14 cellular contexts compared by ENCODE assay signal in genomic region chr22:37053310-37054077, GRCh38. TPM values are rescaled to one million over a fixed set of nuclear protein-coding genes. Genes with fewer than 3 reads are reported as not detected.
DNase-seq lines count a peak whose midpoint lies in the region; ATAC-seq and TF ChIP-seq lines count a peak whose summit lies in the region.
"Had no signal": no experiment of that assay in that cellular context is flagged by ENCODE, and none has a peak within 500 bp of the region (broad histone marks: within the 10 kb centered on the region; RNA-seq: fewer than 3 reads in every experiment).

No MANE protein-coding gene starts in this region.

- H3K56ac ChIP-seq in mesendoderm (ENCODE audit: low read length), result no peak overlapping the region

- no peak overlapping the region for H3K9ac ChIP-seq in mesendoderm (ENCODE audit: low read length)

- H3K27me3 Mint-ChIP-seq in activated CD4-positive, alpha-beta memory T cell treated with anti-CD3 and anti-CD28 coated beads, Interleukin-2, amount 10 ng/mL, durations not matched to agents 7 days and 5 days, result no peaks in the 10 kb centered on the region
- H3K27me3 Mint-ChIP-seq in activated CD4-positive, alpha-beta memory T cell treated with anti-CD3 and anti-CD28 coated beads for 36 hours, result no peaks in the 10 kb centered on the region
- H3K27me3 Mint-ChIP-seq in activated T-helper 17 cell treated with anti-CD3 and anti-CD28 coated beads, Interleukin-2, amount 50 U/mL, for 72 hours, result no peaks in the 10 kb centered on the region
- no peaks in the 10 kb centered on the region for H3K27me3 Mint-ChIP-seq in stimulated activated memory B cell treated with anti-CD40 and anti-IgM and Interleukin-4, amounts not matched to agents 10 μg/mL and 1 μg/mL and 100 μg/mL, for 72 hours

- ATAC-seq in activated T-helper 17 cell treated with anti-CD3 and anti-CD28 coated beads, Interleukin-2, amount 50 U/mL, for 72 hours (replicated peaks), result no peak
- ATAC-seq in heart left ventricle (peak; percentile 49 to 85 (median 72)), gastroesophageal sphincter (no peak), left lobe of liver (no peak)
- ATAC-seq in stimulated activated memory B cell treated with anti-CD40 and anti-IgM and Interleukin-4, amounts not matched to agents 10 μg/mL and 1 μg/mL and 100 μg/mL, for 72 hours, result no peak

- no peak overlapping the region for H2BK5ac ChIP-seq in mesendoderm (ENCODE audit: low read length)

- H3K27ac Mint-ChIP-seq in activated CD4-positive, alpha-beta memory T cell treated with anti-CD3 and anti-CD28 coated beads, Interleukin-2, amount 10 ng/mL, durations not matched to agents 7 days and 5 days, result peak overlapping the region; percentile 21
- no peak overlapping the region for H3K27ac Mint-ChIP-seq in activated CD4-positive, alpha-beta memory T cell treated with anti-CD3 and anti-CD28 coated beads for 36 hours
- H3K27ac Mint-ChIP-seq in activated T-helper 17 cell treated with anti-CD3 and anti-CD28 coated beads, Interleukin-2, amount 50 U/mL, for 72 hours, result peak overlapping the region; percentile 54
- peak overlapping the region; percentile 39 for H3K27ac Mint-ChIP-seq in stimulated activated memory B cell treated with anti-CD40 and anti-IgM and Interleukin-4, amounts not matched to agents 10 μg/mL and 1 μg/mL and 100 μg/mL, for 72 hours
- H3K27ac Mint-ChIP-seq: H9 had no signal

- peaks cover 0 to 42% (median 19%) of the 10 kb centered on the region in 9 donors for H3K36me3 ChIP-seq in heart left ventricle
- H3K36me3 ChIP-seq in mesendoderm (ENCODE audit: control insufficient read depth, insufficient read depth, low read length), result no peaks in the 10 kb centered on the region
- peaks cover 0 to 44% of the 10 kb centered on the region in 2 donors for H3K36me3 ChIP-seq in gastroesophageal sphincter

- no peak overlapping the region for H3K4ac ChIP-seq in mesendoderm (ENCODE audit: low read depth, low read length)

- H2BK120ac ChIP-seq in mesendoderm (ENCODE audit: low read depth, low read length), result no peak overlapping the region

- TF ChIP-seq CTCF in heart left ventricle (IDR thresholded peaks at IDR 0.05) (no peak), gastroesophageal sphincter (IDR thresholded peaks at IDR 0.05) (no peak)

- CTCF ChIA-PET in activated CD4-positive, alpha-beta memory T cell treated with anti-CD3 and anti-CD28 coated beads, Interleukin-2, amount 10 ng/mL, durations not matched to agents 7 days and 5 days (lab: Charles Lee), result interaction anchor here (1.7 kb wide), 1 partner anchor 33 kb away, joined by 3 read pairs; no protein-coding TSS in a partner anchor
- CTCF ChIA-PET in activated CD4-positive, alpha-beta memory T cell treated with anti-CD3 and anti-CD28 coated beads for 36 hours (lab: Charles Lee), result interaction anchor here (2.5 kb wide), 1 partner anchor 9 kb away, joined by 11 read pairs; no protein-coding TSS in a partner anchor

- H3K18ac ChIP-seq in mesendoderm (ENCODE audit: low read length), result no peak overlapping the region

- no peak for DNase-seq in activated CD4-positive, alpha-beta memory T cell treated with anti-CD3 and anti-CD28 coated beads, Interleukin-2, amount 10 ng/mL, durations not matched to agents 7 days and 5 days
- no peak for DNase-seq in activated CD4-positive, alpha-beta memory T cell treated with anti-CD3 and anti-CD28 coated beads for 36 hours
- DNase-seq in heart left ventricle (peak in 4 of 5 donors; percentile 41 to 68 (median 51)), mesendoderm (no peak), left lobe of liver (ENCODE audit: low spot score) (no peak)
- DNase-seq: activated CD4-positive, alpha-beta T cell treated with anti-CD3 and anti-CD28 coated beads for 48 hours; H9; kidney glomerular epithelial cell had no signal

- H3K9me3 Mint-ChIP-seq in activated CD4-positive, alpha-beta memory T cell treated with anti-CD3 and anti-CD28 coated beads, Interleukin-2, amount 10 ng/mL, durations not matched to agents 7 days and 5 days, result no peaks in the 10 kb centered on the region
- H3K9me3 Mint-ChIP-seq in activated CD4-positive, alpha-beta memory T cell treated with anti-CD3 and anti-CD28 coated beads for 36 hours, result no peaks in the 10 kb centered on the region
- no peaks in the 10 kb centered on the region for H3K9me3 Mint-ChIP-seq in activated T-helper 17 cell treated with anti-CD3 and anti-CD28 coated beads, Interleukin-2, amount 50 U/mL, for 72 hours
- no peaks in the 10 kb centered on the region for H3K9me3 Mint-ChIP-seq in stimulated activated memory B cell treated with anti-CD40 and anti-IgM and Interleukin-4, amounts not matched to agents 10 μg/mL and 1 μg/mL and 100 μg/mL, for 72 hours
- H3K9me3 Mint-ChIP-seq: H9 had no signal

- intact Hi-C loops in activated CD4-positive, alpha-beta memory T cell treated with anti-CD3 and anti-CD28 coated beads for 36 hours (cut with micrococcal nuclease), result no loop called here
- intact Hi-C loops in heart left ventricle (cut with DNase I), result no loop called here

- no peaks in the 10 kb centered on the region for H3K79me2 ChIP-seq in mesendoderm (ENCODE audit: control insufficient read depth, insufficient read depth, low read length)

- POLR2A ChIA-PET in activated CD4-positive, alpha-beta memory T cell treated with anti-CD3 and anti-CD28 coated beads, Interleukin-2, amount 10 ng/mL, durations not matched to agents 7 days and 5 days (lab: Charles Lee), result interaction anchor here (1.8 kb wide), 1 partner anchor 8 kb away, joined by 9 read pairs; no protein-coding TSS in a partner anchor
- POLR2A ChIA-PET in activated CD4-positive, alpha-beta memory T cell treated with anti-CD3 and anti-CD28 coated beads for 36 hours (lab: Charles Lee), result no interaction called here

- peak overlapping the region; percentile 74 for H3K4me3 Mint-ChIP-seq in activated CD4-positive, alpha-beta memory T cell treated with anti-CD3 and anti-CD28 coated beads, Interleukin-2, amount 10 ng/mL, durations not matched to agents 7 days and 5 days
- H3K4me3 Mint-ChIP-seq in activated CD4-positive, alpha-beta memory T cell treated with anti-CD3 and anti-CD28 coated beads for 36 hours, result no peak overlapping the region
- peak overlapping the region; percentile 74 for H3K4me3 Mint-ChIP-seq in activated T-helper 17 cell treated with anti-CD3 and anti-CD28 coated beads, Interleukin-2, amount 50 U/mL, for 72 hours
- H3K4me3 Mint-ChIP-seq in stimulated activated memory B cell treated with anti-CD40 and anti-IgM and Interleukin-4, amounts not matched to agents 10 μg/mL and 1 μg/mL and 100 μg/mL, for 72 hours, result peak overlapping the region; percentile 75

- no peaks in the 10 kb centered on the region for H3K9me3 ChIP-seq in heart left ventricle
- no peaks in the 10 kb centered on the region for H3K9me3 ChIP-seq in gastroesophageal sphincter

- no peak overlapping the region for H3K4me3 ChIP-seq in heart left ventricle
- H3K4me3 ChIP-seq in mesendoderm (ENCODE audit: low read length), result no peak overlapping the region
- no peak overlapping the region for H3K4me3 ChIP-seq in gastroesophageal sphincter

- H3K23ac ChIP-seq in mesendoderm (ENCODE audit: low read length), result no peak overlapping the region

- no peak overlapping the region for H2BK15ac ChIP-seq in mesendoderm (replicated peaks; ENCODE audit: low read depth)

- H4K8ac ChIP-seq in mesendoderm (ENCODE audit: low read depth, low read length), result no peak overlapping the region

- TF ChIP-seq EP300 in gastroesophageal sphincter (IDR thresholded peaks at IDR 0.05), result no peak

- H3K27me3 ChIP-seq in heart left ventricle, result no peaks in the 10 kb centered on the region
- H3K27me3 ChIP-seq in mesendoderm (ENCODE audit: insufficient read depth, low read length, poor library complexity), result no peaks in the 10 kb centered on the region
- no peaks in the 10 kb centered on the region for H3K27me3 ChIP-seq in gastroesophageal sphincter

- H3K79me1 ChIP-seq in mesendoderm (ENCODE audit: low read length), result no peaks in the 10 kb centered on the region

- peaks cover 20% of the 10 kb centered on the region for H3K4me1 Mint-ChIP-seq in activated CD4-positive, alpha-beta memory T cell treated with anti-CD3 and anti-CD28 coated beads, Interleukin-2, amount 10 ng/mL, durations not matched to agents 7 days and 5 days
- H3K4me1 Mint-ChIP-seq in activated CD4-positive, alpha-beta memory T cell treated with anti-CD3 and anti-CD28 coated beads for 36 hours (ENCODE audit: low read depth), result peaks cover 21% of the 10 kb centered on the region
- H3K4me1 Mint-ChIP-seq in activated T-helper 17 cell treated with anti-CD3 and anti-CD28 coated beads, Interleukin-2, amount 50 U/mL, for 72 hours, result no peaks in the 10 kb centered on the region
- peaks cover 25% of the 10 kb centered on the region for H3K4me1 Mint-ChIP-seq in stimulated activated memory B cell treated with anti-CD40 and anti-IgM and Interleukin-4, amounts not matched to agents 10 μg/mL and 1 μg/mL and 100 μg/mL, for 72 hours

- no peak overlapping the region for H2AK5ac ChIP-seq in mesendoderm (ENCODE audit: low read length)

- peaks cover 0 to 32% (median 21%) of the 10 kb centered on the region in 12 donors for H3K4me1 ChIP-seq in heart left ventricle
- no peaks in the 10 kb centered on the region for H3K4me1 ChIP-seq in mesendoderm (ENCODE audit: control insufficient read depth, low read depth, low read length)
- peaks cover 0 to 33% (median 9%) of the 10 kb centered on the region in 3 donors for H3K4me1 ChIP-seq in gastroesophageal sphincter

- TF ChIP-seq POLR2A in heart left ventricle (IDR thresholded peaks at IDR 0.05) (no peak), gastroesophageal sphincter (IDR thresholded peaks at IDR 0.05) (no peak)

- no peak overlapping the region for H3K4me2 ChIP-seq in mesendoderm (ENCODE audit: low read length)

- 44 to 61% (median 49%) methylated on average over 14 to 17 of the region's 17 CpGs for WGBS in heart left ventricle, 4 donors
- WGBS in mesendoderm (ENCODE audit: extremely low coverage, insufficient coverage, low lambda C conversion rate), result no CpG with 5 or more reads among the region's 17 CpGs
- 100% methylated on average over 2 of the region's 17 CpGs; no CpG with 5 or more reads in 1 of the 2 donors for WGBS in gastroesophageal sphincter (ENCODE audit: low coverage in 1 of 2), 2 donors

- peaks cover 19% of the 10 kb centered on the region for H3K36me3 Mint-ChIP-seq in activated CD4-positive, alpha-beta memory T cell treated with anti-CD3 and anti-CD28 coated beads, Interleukin-2, amount 10 ng/mL, durations not matched to agents 7 days and 5 days (ENCODE audit: low read depth)
- peaks cover 15% of the 10 kb centered on the region for H3K36me3 Mint-ChIP-seq in activated CD4-positive, alpha-beta memory T cell treated with anti-CD3 and anti-CD28 coated beads for 36 hours
- peaks cover 42% of the 10 kb centered on the region for H3K36me3 Mint-ChIP-seq in activated T-helper 17 cell treated with anti-CD3 and anti-CD28 coated beads, Interleukin-2, amount 50 U/mL, for 72 hours (ENCODE audit: low read depth)
- H3K36me3 Mint-ChIP-seq in stimulated activated memory B cell treated with anti-CD40 and anti-IgM and Interleukin-4, amounts not matched to agents 10 μg/mL and 1 μg/mL and 100 μg/mL, for 72 hours, result peaks cover 30% of the 10 kb centered on the region

- H3K27ac ChIP-seq in heart left ventricle (peak overlapping the region in 11 of 12 donors; percentile 0 to 77 (median 39)), mesendoderm (ENCODE audit: low read depth, low read length) (no peak overlapping the region), gastroesophageal sphincter (peak overlapping the region in 1 of 4 donors; percentile 65)

- no peak overlapping the region for H4K5ac ChIP-seq in mesendoderm (ENCODE audit: low read length)

RNA-seq across cellular contexts. Expression of gene KCTD17, which starts 2.0 kb away (rescaled TPM):
- total RNA-seq in activated CD4-positive, alpha-beta memory T cell treated with anti-CD3 and anti-CD28 coated beads, Interleukin-2, amount 10 ng/mL, durations not matched to agents 7 days and 5 days, result 10 to 100 TPM; 34.5 to 36.3 TPM
- total RNA-seq in activated CD4-positive, alpha-beta memory T cell treated with anti-CD3 and anti-CD28 coated beads for 36 hours, result 10 to 100 TPM; 46.0 to 47.3 TPM
- 10 to 100 TPM; 39.4 to 41.9 TPM for total RNA-seq in activated T-helper 17 cell treated with anti-CD3 and anti-CD28 coated beads, Interleukin-2, amount 50 U/mL, for 72 hours
- total RNA-seq in heart left ventricle (10 to 100 TPM; 10.8 to 62.0 (median 17.3) TPM), gastroesophageal sphincter (10 to 100 TPM; 23.3 to 33.2 (median 29.3) TPM), left lobe of liver (2.0 TPM)
- polyA plus RNA-seq in heart left ventricle, result 10 to 100 TPM; 17.1 to 27.3 TPM
- 13.9 TPM for polyA plus RNA-seq in mesendoderm (2013, experiment 1 of 2)
- 13.1 TPM for polyA plus RNA-seq in mesendoderm (2013, experiment 2 of 2)

RNA-seq across cellular contexts. Expression of gene MPST, which starts 34.0 kb away (rescaled TPM):
- total RNA-seq in activated CD4-positive, alpha-beta memory T cell treated with anti-CD3 and anti-CD28 coated beads, Interleukin-2, amount 10 ng/mL, durations not matched to agents 7 days and 5 days, result 10 to 100 TPM; 29.6 to 32.7 TPM
- total RNA-seq in activated CD4-positive, alpha-beta memory T cell treated with anti-CD3 and anti-CD28 coated beads for 36 hours, result 10 to 100 TPM; 16.9 to 17.6 TPM
- 10 to 100 TPM; 22.7 to 41.6 TPM for total RNA-seq in activated T-helper 17 cell treated with anti-CD3 and anti-CD28 coated beads, Interleukin-2, amount 50 U/mL, for 72 hours
- total RNA-seq in heart left ventricle (100 to 1,000 TPM in 2 of 9 donors, 10 to 100 TPM in 7; 27.5 to 157 (median 52.9) TPM), gastroesophageal sphincter (100 to 1,000 TPM; 102 to 144 (median 113) TPM), left lobe of liver (247 TPM)
- 100 to 1,000 TPM; 133 to 134 TPM for polyA plus RNA-seq in heart left ventricle
- polyA plus RNA-seq in mesendoderm (2013, experiment 1 of 2), result 57.1 TPM
- 58.0 TPM for polyA plus RNA-seq in mesendoderm (2013, experiment 2 of 2)

RNA-seq across cellular contexts. Expression of gene TST, which starts 34.2 kb away (rescaled TPM):
- 1 to 10 TPM; 7.2 to 8.3 TPM for total RNA-seq in activated CD4-positive, alpha-beta memory T cell treated with anti-CD3 and anti-CD28 coated beads, Interleukin-2, amount 10 ng/mL, durations not matched to agents 7 days and 5 days
- 1 to 10 TPM; 5.5 TPM for total RNA-seq in activated CD4-positive, alpha-beta memory T cell treated with anti-CD3 and anti-CD28 coated beads for 36 hours
- total RNA-seq in activated T-helper 17 cell treated with anti-CD3 and anti-CD28 coated beads, Interleukin-2, amount 50 U/mL, for 72 hours, result 10 to 100 TPM in 1 of 2 donors, 1 to 10 TPM in 1; 8.2 to 14.5 TPM
- total RNA-seq in heart left ventricle (100 to 1,000 TPM in 2 of 9 donors, 10 to 100 TPM in 7; 35.8 to 143 (median 58.1) TPM), gastroesophageal sphincter (10 to 100 TPM; 19.1 to 38.7 (median 31.7) TPM), left lobe of liver (349 TPM)
- polyA plus RNA-seq in heart left ventricle, result 10 to 100 TPM; 57.3 to 89.8 TPM
- polyA plus RNA-seq in mesendoderm (2013, experiment 1 of 2), result 13.0 TPM
- 11.7 TPM for polyA plus RNA-seq in mesendoderm (2013, experiment 2 of 2)

RNA-seq across cellular contexts. Expression of gene TMPRSS6, which starts 56.0 kb away (rescaled TPM):
- total RNA-seq in activated CD4-positive, alpha-beta memory T cell treated with anti-CD3 and anti-CD28 coated beads, Interleukin-2, amount 10 ng/mL, durations not matched to agents 7 days and 5 days, result 10 to 100 TPM; 14.0 to 14.7 TPM
- total RNA-seq in activated CD4-positive, alpha-beta memory T cell treated with anti-CD3 and anti-CD28 coated beads for 36 hours, result 10 to 100 TPM; 39.9 to 42.1 TPM
- 100 to 1,000 TPM in 1 of 2 donors, 10 to 100 TPM in 1; 86.6 to 343 TPM for total RNA-seq in activated T-helper 17 cell treated with anti-CD3 and anti-CD28 coated beads, Interleukin-2, amount 50 U/mL, for 72 hours
- total RNA-seq in heart left ventricle, result under 1 TPM in 1 of 9 donors, not detected in 8; 0.91 TPM
- polyA plus RNA-seq in heart left ventricle, result not detected
- 0.03 TPM for polyA plus RNA-seq in mesendoderm (2013, experiment 1 of 2)
- polyA plus RNA-seq in mesendoderm (2013, experiment 2 of 2), result not detected
- total RNA-seq in gastroesophageal sphincter, result not detected
- 107 TPM for total RNA-seq in left lobe of liver
- total RNA-seq: H9, M059J, NCI-H460, urinary bladder had no signal

Comparison
In these comparisons a context has a peak if more than half of its experiments do, and no peak if none do; other contexts are left out.
1. DNase-seq: peak in heart left ventricle (4 of 5); none in activated CD4-positive, alpha-beta memory T cell treated with anti-CD3 and anti-CD28 coated beads, Interleukin-2, amount 10 ng/mL, durations not matched to agents 7 days and 5 days (single experiment), activated CD4-positive, alpha-beta memory T cell treated with anti-CD3 and anti-CD28 coated beads for 36 hours (single experiment), mesendoderm (single experiment) and left lobe of liver (single experiment).
2. ATAC-seq: peak in heart left ventricle (4 of 4); none in activated T-helper 17 cell treated with anti-CD3 and anti-CD28 coated beads, Interleukin-2, amount 50 U/mL, for 72 hours (single experiment), stimulated activated memory B cell treated with anti-CD40 and anti-IgM and Interleukin-4, amounts not matched to agents 10 μg/mL and 1 μg/mL and 100 μg/mL, for 72 hours (single experiment), gastroesophageal sphincter (single experiment) and left lobe of liver (single experiment).